In the genomic region with DNA sequence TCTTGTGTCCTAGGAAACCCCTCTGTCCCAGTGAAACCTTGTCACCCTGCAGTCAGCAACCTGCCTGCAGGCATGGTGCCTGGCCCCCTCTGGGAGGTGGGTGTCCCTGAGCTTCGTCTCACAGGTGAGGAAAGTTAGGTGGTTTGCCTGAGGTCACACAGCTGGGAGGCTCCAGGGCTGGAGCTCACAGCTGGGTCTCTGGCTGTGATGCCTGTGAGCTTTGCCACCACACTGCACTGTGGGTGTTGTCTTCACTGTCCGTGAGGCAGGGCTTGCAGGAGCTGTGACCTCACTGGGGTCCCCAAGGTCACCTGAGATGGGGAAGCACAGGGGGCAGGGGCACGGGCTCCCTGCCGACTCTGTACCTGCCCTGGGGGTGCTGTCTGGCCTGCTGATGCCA, we compare ENCODE assay signal across 21 cellular contexts. TPM values are rescaled to one million over a fixed set of nuclear protein-coding genes. Genes with fewer than 3 reads are reported as not detected.
"Had no signal": no experiment of that assay in that cellular context is flagged by ENCODE, and none has a peak within 500 bp of the region (broad histone marks: within the 10 kb centered on the region; RNA-seq: fewer than 3 reads in every experiment).

No MANE protein-coding gene starts in this region.

- H3K4me3 ChIP-seq: cardiac muscle cell, ovary, prostate gland, right lobe of liver, smooth muscle cell, testis, vagina had no signal

- H3K27me3 ChIP-seq: cardiac muscle cell, ovary, right lobe of liver, testis, vagina had no signal

- H3K9me3 ChIP-seq: ovary, prostate gland, right lobe of liver, testis, vagina had no signal

- H3K4me1 ChIP-seq: prostate gland, right lobe of liver, testis, vagina had no signal

- H3K27ac ChIP-seq: cardiac muscle cell, ovary, prostate gland, right lobe of liver, testis, vagina had no signal

- H3K36me3 ChIP-seq: cardiac muscle cell, ovary, prostate gland, right lobe of liver, vagina had no signal

- ATAC-seq: activated CD4-positive, CD25-positive, alpha-beta regulatory T cell treated with anti-CD3 and anti-CD28 coated beads, Interleukin-2, amount 50 U/mL, for 24 hours; activated CD8-positive, alpha-beta memory T cell treated with anti-CD3 and anti-CD28 coated beads, Interleukin-2, amount 10 ng/mL, durations not matched to agents 7 days and 5 days; activated CD8-positive, alpha-beta T cell treated with anti-CD3 and anti-CD28 coated beads for 36 hours; natural killer cell; stimulated activated memory B cell treated with anti-CD40 and anti-IgM and Interleukin-4, amounts not matched to agents 10 μg/mL and 1 μg/mL and 100 μg/mL, for 72 hours had no signal

- DNase-seq: activated CD4-positive, alpha-beta T cell treated with anti-CD3 and anti-CD28 coated beads, Interleukin-2, amount 10 ng/mL, durations not matched to agents 7 days and 5 days; activated CD8-positive, alpha-beta memory T cell treated with anti-CD3 and anti-CD28 coated beads, Interleukin-2, amount 10 ng/mL, durations not matched to agents 7 days and 5 days; activated CD8-positive, alpha-beta T cell treated with anti-CD3 and anti-CD28 coated beads for 36 hours; activated effector memory CD4-positive, alpha-beta T cell treated with anti-CD3 and anti-CD28 coated beads, Interleukin-2, amount 50 U/mL, for 16 hours; activated naive CD4-positive, alpha-beta T cell treated with anti-CD3 and anti-CD28 coated beads, Interleukin-2, amount 10 ng/mL, durations not matched to agents 7 days and 5 days; activated T-cell treated with anti-CD3 and anti-CD28 coated beads for 4 hours; amygdala; effector CD4-positive, alpha-beta T cell; midbrain; natural killer cell; ovary; right lobe of liver; stimulated activated CD4-positive, alpha-beta T cell treated with anti-CD3 and anti-CD28 coated beads, Interleukin-15, amount 100 ng/mL, for 24 hours; T-helper 2 cell; testis had no signal

RNA-seq across cellular contexts. Expression of a gene that starts 14.2 kb away (rescaled TPM):
- total RNA-seq: activated CD8-positive, alpha-beta memory T cell treated with anti-CD3 and anti-CD28 coated beads, Interleukin-2, amount 10 ng/mL, durations not matched to agents 7 days and 5 days had no signal
